ENCODE assay signal across 36 cellular contexts in genomic region chr2:217117523-217117922, GRCh38.
"Had no signal": no experiment of that assay in that cellular context is flagged by ENCODE, and none has a peak within 500 bp of the region (broad histone marks: within the 10 kb centered on the region; RNA-seq: fewer than 3 reads in every experiment).

No MANE protein-coding gene starts in this region.

- FAIRE-seq: colon had no signal

- H3K9me3 ChIP-seq: adrenal gland, body of pancreas, esophagus muscularis mucosa, gastrocnemius medialis, heart left ventricle had no signal

- H3K27ac ChIP-seq: adrenal gland, body of pancreas, esophagus muscularis mucosa, foreskin keratinocyte, gastrocnemius medialis, heart left ventricle, WERI-Rb-1 had no signal

- H3K36me3 Mint-ChIP-seq: activated CD8-positive, alpha-beta memory T cell treated with anti-CD3 and anti-CD28 coated beads, Interleukin-2, amount 10 ng/mL, durations not matched to agents 7 days and 5 days; activated naive CD4-positive, alpha-beta T cell treated with anti-CD3 and anti-CD28 coated beads, Interleukin-2, amount 50 U/mL, for 24 hours; activated naive CD8-positive, alpha-beta T cell treated with anti-CD3 and anti-CD28 coated beads for 36 hours had no signal

- H3K4me1 ChIP-seq: adrenal gland, body of pancreas, esophagus muscularis mucosa, foreskin keratinocyte, heart left ventricle had no signal

- H3K27me3 ChIP-seq: adrenal gland, body of pancreas, esophagus muscularis mucosa, foreskin keratinocyte, gastrocnemius medialis, heart left ventricle had no signal

- H3K27me3 Mint-ChIP-seq: activated CD8-positive, alpha-beta memory T cell treated with anti-CD3 and anti-CD28 coated beads, Interleukin-2, amount 10 ng/mL, durations not matched to agents 7 days and 5 days; T-helper 17 cell had no signal

- H3K4me1 Mint-ChIP-seq: activated naive CD4-positive, alpha-beta T cell treated with anti-CD3 and anti-CD28 coated beads, Interleukin-2, amount 50 U/mL, for 24 hours; activated naive CD8-positive, alpha-beta T cell treated with anti-CD3 and anti-CD28 coated beads for 36 hours; activated naive CD8-positive, alpha-beta T cell treated with anti-CD3 and anti-CD28 coated beads, Interleukin-2, amount 50 U/mL, for 24 hours; T-helper 17 cell had no signal

- H3K27ac Mint-ChIP-seq: activated CD4-positive, alpha-beta memory T cell treated with anti-CD3 and anti-CD28 coated beads, Interleukin-2, amount 10 ng/mL, durations not matched to agents 7 days and 5 days; activated CD8-positive, alpha-beta memory T cell treated with anti-CD3 and anti-CD28 coated beads, Interleukin-2, amount 10 ng/mL, durations not matched to agents 7 days and 5 days; activated naive CD4-positive, alpha-beta T cell treated with anti-CD3 and anti-CD28 coated beads for 36 hours; activated naive CD4-positive, alpha-beta T cell treated with anti-CD3 and anti-CD28 coated beads, Interleukin-2, amount 50 U/mL, for 24 hours; activated naive CD8-positive, alpha-beta T cell treated with anti-CD3 and anti-CD28 coated beads for 36 hours; activated naive CD8-positive, alpha-beta T cell treated with anti-CD3 and anti-CD28 coated beads, Interleukin-2, amount 50 U/mL, for 24 hours; activated T-helper 1 cell treated with anti-CD3 and anti-CD28 coated beads, Interleukin-12 subunit alpha, Interleukin-12 subunit beta, Interleukin-2, Interleukin-4 antibody, amounts not matched to agents 30 ng/mL and 10 ng/mL and 1 ng/mL, durations not matched to agents 14 hours and 24 hours and 36 hours; activated T-helper 2 cell treated with anti-CD3 and anti-CD28 coated beads, Interferon-gamma antibody, Interleukin-2, Interleukin-4, amounts not matched to agents 10 μg/mL and 5 μg/mL and 100 μg/mL, durations not matched to agents 14 hours and 24 hours and 36 hours; effector memory CD8-positive, alpha-beta T cell; T-helper 17 cell; T-helper 2 cell treated with Interferon-gamma antibody and Interleukin-4, amounts not matched to agents 5 μg/mL and 100 μg/mL, for 36 hours had no signal

- DNase-seq: activated CD4-positive, alpha-beta memory T cell treated with anti-CD3 and anti-CD28 coated beads, Interleukin-2, amount 10 ng/mL, durations not matched to agents 7 days and 5 days; activated CD4-positive, alpha-beta T cell treated with anti-CD3 and anti-CD28 coated beads for 4 hours; activated CD4-positive, CD25-positive, alpha-beta regulatory T cell; activated CD4-positive, CD25-positive, alpha-beta regulatory T cell treated with anti-CD3 and anti-CD28 coated beads, Interleukin-2, amount 50 U/mL, for 72 hours; activated CD8-positive, alpha-beta memory T cell treated with anti-CD3 and anti-CD28 coated beads, Interleukin-2, amount 10 ng/mL, durations not matched to agents 7 days and 5 days; activated CD8-positive, alpha-beta memory T cell treated with anti-CD3 and anti-CD28 coated beads, Interleukin-2, amount 50 U/mL, for 4 hours; activated effector memory CD4-positive, alpha-beta T cell treated with anti-CD3 and anti-CD28 coated beads, Interleukin-2, amount 50 U/mL, for 16 hours; activated naive CD4-positive, alpha-beta T cell treated with anti-CD3 and anti-CD28 coated beads for 36 hours; activated naive CD8-positive, alpha-beta T cell treated with anti-CD3 and anti-CD28 coated beads for 36 hours; activated naive CD8-positive, alpha-beta T cell treated with anti-CD3 and anti-CD28 coated beads, Interleukin-2, amount 50 U/mL, for 24 hours; activated T-cell treated with anti-CD3 and anti-CD28 coated beads, Interleukin-2, amount 50 U/mL, for 1 hour; activated T-cell treated with anti-CD3 and anti-CD28 coated beads, Interleukin-2, amount 50 U/mL, for 48 hours; adrenal gland; amygdala; aorta; body of pancreas; caudate nucleus; cortex of kidney; dermis blood vessel endothelial cell; effector CD4-positive, alpha-beta T cell; effector memory CD8-positive, alpha-beta T cell; erythroblast; foreskin keratinocyte; gastrocnemius medialis; glutamatergic neuron; heart left ventricle; hypothalamus; T-helper 17 cell; T1000; WERI-Rb-1 had no signal

- H3K4me3 Mint-ChIP-seq: activated CD4-positive, alpha-beta memory T cell treated with anti-CD3 and anti-CD28 coated beads, Interleukin-2, amount 10 ng/mL, durations not matched to agents 7 days and 5 days; activated CD8-positive, alpha-beta memory T cell treated with anti-CD3 and anti-CD28 coated beads, Interleukin-2, amount 10 ng/mL, durations not matched to agents 7 days and 5 days; activated naive CD4-positive, alpha-beta T cell treated with anti-CD3 and anti-CD28 coated beads for 36 hours; activated naive CD4-positive, alpha-beta T cell treated with anti-CD3 and anti-CD28 coated beads, Interleukin-2, amount 50 U/mL, for 24 hours; activated naive CD8-positive, alpha-beta T cell treated with anti-CD3 and anti-CD28 coated beads for 36 hours; activated naive CD8-positive, alpha-beta T cell treated with anti-CD3 and anti-CD28 coated beads, Interleukin-2, amount 50 U/mL, for 24 hours; activated T-helper 1 cell treated with anti-CD3 and anti-CD28 coated beads, Interleukin-12 subunit alpha, Interleukin-12 subunit beta, Interleukin-2, Interleukin-4 antibody, amounts not matched to agents 30 ng/mL and 10 ng/mL and 1 ng/mL, durations not matched to agents 14 hours and 24 hours and 36 hours; effector memory CD8-positive, alpha-beta T cell; T-helper 17 cell; T-helper 2 cell treated with Interferon-gamma antibody and Interleukin-4, amounts not matched to agents 5 μg/mL and 100 μg/mL, for 36 hours had no signal

- H3K36me3 ChIP-seq: adrenal gland, esophagus muscularis mucosa, gastrocnemius medialis, heart left ventricle, WERI-Rb-1 had no signal

- H3K9me3 Mint-ChIP-seq: activated CD4-positive, alpha-beta memory T cell treated with anti-CD3 and anti-CD28 coated beads, Interleukin-2, amount 10 ng/mL, durations not matched to agents 7 days and 5 days; activated naive CD4-positive, alpha-beta T cell treated with anti-CD3 and anti-CD28 coated beads for 36 hours; activated naive CD4-positive, alpha-beta T cell treated with anti-CD3 and anti-CD28 coated beads, Interleukin-2, amount 50 U/mL, for 24 hours; activated naive CD8-positive, alpha-beta T cell treated with anti-CD3 and anti-CD28 coated beads for 36 hours; activated naive CD8-positive, alpha-beta T cell treated with anti-CD3 and anti-CD28 coated beads, Interleukin-2, amount 50 U/mL, for 24 hours; activated T-helper 1 cell treated with anti-CD3 and anti-CD28 coated beads, Interleukin-12 subunit alpha, Interleukin-12 subunit beta, Interleukin-2, Interleukin-4 antibody, amounts not matched to agents 30 ng/mL and 10 ng/mL and 1 ng/mL, durations not matched to agents 14 hours and 24 hours and 36 hours; activated T-helper 2 cell treated with anti-CD3 and anti-CD28 coated beads, Interferon-gamma antibody, Interleukin-2, Interleukin-4, amounts not matched to agents 10 μg/mL and 5 μg/mL and 100 μg/mL, durations not matched to agents 14 hours and 24 hours and 36 hours; T-helper 2 cell treated with Interferon-gamma antibody and Interleukin-4, amounts not matched to agents 5 μg/mL and 100 μg/mL, for 36 hours had no signal

- ATAC-seq: activated CD8-positive, alpha-beta memory T cell treated with anti-CD3 and anti-CD28 coated beads, Interleukin-2, amount 10 ng/mL, durations not matched to agents 7 days and 5 days; activated naive CD8-positive, alpha-beta T cell treated with anti-CD3 and anti-CD28 coated beads, Interleukin-2, amount 50 U/mL, for 24 hours; body of pancreas; effector memory CD8-positive, alpha-beta T cell; foreskin keratinocyte; gastrocnemius medialis; heart left ventricle; T-helper 17 cell had no signal

- H3K4me3 ChIP-seq: adrenal gland, body of pancreas, esophagus muscularis mucosa, gastrocnemius medialis, heart left ventricle had no signal
